In genomic region chr1:2528611-2528965, GRCh38 we compare ENCODE assay signal across 12 cellular contexts. TPM values are rescaled to one million over a fixed set of nuclear protein-coding genes. Genes with fewer than 3 reads are reported as not detected.
DNase-seq lines count a peak whose midpoint lies in the region; ATAC-seq and TF ChIP-seq lines count a peak whose summit lies in the region.
"Had no signal": no experiment of that assay in that cellular context is flagged by ENCODE, and none has a peak within 500 bp of the region (broad histone marks: within the 10 kb centered on the region; RNA-seq: fewer than 3 reads in every experiment).

No MANE protein-coding gene starts in this region.

- peak overlapping the region; percentile 79 for H3K27ac ChIP-seq in right atrium auricular region
- H3K27ac ChIP-seq in caudate nucleus (ENCODE audit: low read depth, low read length) = peak overlapping the region; percentile 92
- H3K27ac ChIP-seq in liver (ENCODE audit: low read depth in 1 of 2, low read length in 2 of 2) = peak overlapping the region; percentile 87 to 95
- H3K27ac ChIP-seq: parathyroid adenoma, SJSA1 had no signal

- intact Hi-C loops in cardiac septum (cut with DNase I) = loop anchor here (5.0 to 10.0 kb wide), 3 partner anchors 59 to 214 kb away; partner anchors contain the start of gene PRXL2B

- peak overlapping the region in 1 of 2 donors; percentile 46 for H3K4me3 ChIP-seq in right atrium auricular region
- H3K4me3 ChIP-seq in liver (ENCODE audit: low read depth in 1 of 3, low read length in 3 of 3) = no peak overlapping the region
- H3K4me3 ChIP-seq: SJSA1 had no signal

- H3K9me3 ChIP-seq in right atrium auricular region = no peaks in the 10 kb centered on the region
- no peaks in the 10 kb centered on the region for H3K9me3 ChIP-seq in liver (ENCODE audit: control insufficient read depth in 4 of 4, low read length in 3 of 4)
- H3K9me3 ChIP-seq: esophagus muscularis mucosa, SJSA1 had no signal

- no peaks in the 10 kb centered on the region for H3K9me3 Mint-ChIP-seq in type B pancreatic cell

- H3K4me1 Mint-ChIP-seq in type B pancreatic cell (ENCODE audit: unreplicated experiment) = peaks cover 24% of the 10 kb centered on the region

- no peak overlapping the region for H3K27ac Mint-ChIP-seq in type B pancreatic cell

- H3K4me3 Mint-ChIP-seq in type B pancreatic cell = peak overlapping the region; percentile 79

- no peak for DNase-seq in right atrium auricular region (ENCODE audit: low spot score)
- DNase-seq in cardiac septum (ENCODE audit: low spot score) = no peak
- peak in 23 of 61 donors; percentile 18 to 71 (median 47) for DNase-seq in caudate nucleus (lab: John Stamatoyannopoulos, UW)
- no peak for DNase-seq in type B pancreatic cell (ENCODE audit: extremely low spot score, unreplicated experiment)
- DNase-seq in SW 1271 (lab: John Stamatoyannopoulos, UW) = no peak
- no peak for DNase-seq in NCI-H1694 treated with DMSO at 0.1 percent for 48 hours (lab: John Stamatoyannopoulos, UW)
- DNase-seq: DMS79 had no signal

- H3K27me3 ChIP-seq in right atrium auricular region (no peaks in the 10 kb centered on the region), liver (ENCODE audit: control insufficient read depth in 4 of 4, insufficient read depth in 4 of 4, low read length in 3 of 4) (no peaks in the 10 kb centered on the region)

- H3K36me3 ChIP-seq in right atrium auricular region (no peaks in the 10 kb centered on the region), liver (ENCODE audit: control insufficient read depth in 4 of 4, insufficient read depth in 3 of 4, low read depth in 1 of 4, low read length in 3 of 4) (no peaks in the 10 kb centered on the region)
- H3K36me3 ChIP-seq: esophagus muscularis mucosa had no signal

- no peak for TF ChIP-seq RAD21 in liver (IDR thresholded peaks at IDR 0.05)

- no peak for ATAC-seq in GM19463 (IDR thresholded peaks at IDR 0.05; ENCODE audit: unreplicated experiment)

- H3K27me3 Mint-ChIP-seq in type B pancreatic cell = peaks cover 35% of the 10 kb centered on the region

- 30% methylated on average over 10 of the region's 10 CpGs for WGBS in liver

- H3K9ac ChIP-seq in liver (ENCODE audit: low read depth in 1 of 2, low read length in 2 of 2) = no peak overlapping the region
- H3K9ac ChIP-seq: parathyroid adenoma had no signal

- H3K4me1 ChIP-seq in right atrium auricular region (peaks cover 0 to 68% of the 10 kb centered on the region in 2 donors), liver (ENCODE audit: control insufficient read depth in 4 of 4, insufficient read depth in 4 of 4, low read length in 3 of 4) (peaks cover 46 to 63% (median 55%) of the 10 kb centered on the region in 4 donors)

- no peak for TF ChIP-seq CTCF in right atrium auricular region (IDR thresholded peaks at IDR 0.05)
- peak; percentile 2 for TF ChIP-seq CTCF in liver (IDR thresholded peaks at IDR 0.05; ENCODE audit: low read depth, low read length, missing input control)
- TF ChIP-seq CTCF in type B pancreatic cell (conservative IDR thresholded peaks at IDR 0.05) = no peak

- no peaks in the 10 kb centered on the region for H3K36me3 Mint-ChIP-seq in type B pancreatic cell

TF ChIP-seq in liver, 16 proteins besides CTCF, POLR2A, EP300 and RAD21:
- TF ChIP-seq FOXA1 (IDR thresholded peaks at IDR 0.05) (no peak), ZBTB33 (IDR thresholded peaks at IDR 0.05) (no peak), JUND (IDR thresholded peaks at IDR 0.05) (no peak), YY1 (IDR thresholded peaks at IDR 0.05) (no peak), HNF4A (conservative IDR thresholded peaks at IDR 0.05) (no peak), EGR1 (IDR thresholded peaks at IDR 0.05; ENCODE audit: low read depth in 2 of 2) (no peak), MAX (IDR thresholded peaks at IDR 0.05) (no peak), HNF4G (IDR thresholded peaks at IDR 0.05) (no peak), GABPA (IDR thresholded peaks at IDR 0.05 in 1 of 2, conservative IDR thresholded peaks at IDR 0.05 in 1 of 2) (no peak), FOXA2 (IDR thresholded peaks at IDR 0.05) (no peak), SP1 (IDR thresholded peaks at IDR 0.05) (no peak), REST (IDR thresholded peaks at IDR 0.05) (no peak), RXRA (IDR thresholded peaks at IDR 0.05) (no peak), NR2F2 (IDR thresholded peaks at IDR 0.05) (no peak), TAF1 (conservative IDR thresholded peaks at IDR 0.05) (no peak), ATF3 (IDR thresholded peaks at IDR 0.05) (no peak)

RNA-seq across cellular contexts. Expression of gene HES5, which starts 1.5 kb away (rescaled TPM):
- total RNA-seq in right atrium auricular region (not detected), cardiac septum (2.0 TPM), liver (under 1 TPM; 0.08 to 0.93 TPM), type B pancreatic cell (ENCODE audit: low replicate concordance) (4.5 and 5.1 TPM in 2 replicates)
- not detected for polyA plus RNA-seq in liver
- total RNA-seq: SJSA1 had no signal

RNA-seq across cellular contexts. Expression of gene PANK4, which starts 2.2 kb away (rescaled TPM):
- total RNA-seq in right atrium auricular region (10 to 100 TPM; 27.0 to 41.5 TPM), cardiac septum (37.1 TPM), liver (10 to 100 TPM; 13.6 to 26.8 TPM), type B pancreatic cell (ENCODE audit: low replicate concordance) (36.4 and 49.1 TPM in 2 replicates)
- 10 to 100 TPM in 1 of 2 donors, 1 to 10 TPM in 1; 6.2 to 11.6 TPM for polyA plus RNA-seq in liver

RNA-seq across cellular contexts. Expression of gene TNFRSF14, which starts 27.6 kb away (rescaled TPM):
- total RNA-seq in right atrium auricular region (10 to 100 TPM in 1 of 2 donors, 1 to 10 TPM in 1; 9.2 to 14.5 TPM), cardiac septum (13.8 TPM), liver (10 to 100 TPM; 14.8 to 28.9 TPM), type B pancreatic cell (ENCODE audit: low replicate concordance) (4.2 and 8.5 TPM in 2 replicates)
- 10 to 100 TPM; 29.2 to 38.1 TPM for polyA plus RNA-seq in liver

RNA-seq across cellular contexts. Expression of gene PLCH2, which starts 52.5 kb away (rescaled TPM):
- total RNA-seq in right atrium auricular region (under 1 TPM in 1 of 2 donors, not detected in 1; 0.12 TPM), cardiac septum (0.11 TPM), liver (1 to 10 TPM in 1 of 2 donors, under 1 TPM in 1; 0.33 to 1.0 TPM), type B pancreatic cell (ENCODE audit: low replicate concordance) (0.67 and 0.82 TPM in 2 replicates)
- polyA plus RNA-seq in liver = 1 to 10 TPM in 1 of 2 donors, not detected in 1; 1.3 TPM

RNA-seq across cellular contexts. Expression of gene PRXL2B, which starts 58.0 kb away (rescaled TPM):
- total RNA-seq in right atrium auricular region (1 to 10 TPM; 6.4 to 6.8 TPM), cardiac septum (3.4 TPM), liver (10 to 100 TPM in 1 of 2 donors, 1 to 10 TPM in 1; 4.6 to 10.2 TPM), type B pancreatic cell (ENCODE audit: low replicate concordance) (33.7 and 40.3 TPM in 2 replicates)
- polyA plus RNA-seq in liver = 10 to 100 TPM in 1 of 2 donors, 1 to 10 TPM in 1; 6.0 to 10.2 TPM
